ENCODE assay signal across 8 cellular contexts in genomic region chr1:147172168-147173016, GRCh38. TPM values are rescaled to one million over a fixed set of nuclear protein-coding genes. Genes with fewer than 3 reads are reported as not detected.
A peak's percentile ranks its signal among the peaks of the same experiment; 100 is the strongest.
DNase-seq lines count a peak whose midpoint lies in the region; ATAC-seq, FAIRE-seq and TF ChIP-seq lines count a peak whose summit lies in the region.

TSS of gene PRKAB2 (minus strand) at chr1:147172470. CDS start at chr1:147172144, 326 bp downstream.

- H3K36me3 ChIP-seq in astrocyte (ENCODE audit: insufficient read depth, low read length) (no peaks in the 10 kb centered on the region), rectal smooth muscle tissue (ENCODE audit: control insufficient read depth, insufficient read depth, low read length) (no peaks in the 10 kb centered on the region), vagina (no peaks in the 10 kb centered on the region)

- H3K27me3 ChIP-seq in astrocyte (ENCODE audit: insufficient read depth, low read length) (no peaks in the 10 kb centered on the region), rectal smooth muscle tissue (ENCODE audit: control insufficient read depth, insufficient read depth, low read length) (no peaks in the 10 kb centered on the region), vagina (no peaks in the 10 kb centered on the region)

- H3K4me3 ChIP-seq in astrocyte (ENCODE audit: insufficient read depth, low read depth, low read length) (peak within 1 kb of the TSS; percentile 88), rectal smooth muscle tissue (ENCODE audit: low read length) (peak within 1 kb of the TSS; percentile 99), vagina (peak within 1 kb of the TSS; percentile 84 to 94)

- H3K9me3 Mint-ChIP-seq in T-helper 2 cell treated with Interferon-gamma antibody and Interleukin-4, amounts not matched to agents 5 μg/mL and 100 μg/mL, for 36 hours, result no peaks in the 10 kb centered on the region
- peaks cover 3% of the 10 kb centered on the region for H3K9me3 Mint-ChIP-seq in astrocyte (ENCODE audit: unreplicated experiment)

- H3K36me3 Mint-ChIP-seq in T-helper 2 cell treated with Interferon-gamma antibody and Interleukin-4, amounts not matched to agents 5 μg/mL and 100 μg/mL, for 36 hours (ENCODE audit: low read depth), result peaks cover 12% of the 10 kb centered on the region
- H3K36me3 Mint-ChIP-seq in astrocyte (ENCODE audit: low read depth, unreplicated experiment), result no peaks in the 10 kb centered on the region

- ATAC-seq in GM18505 (IDR thresholded peaks at IDR 0.05; ENCODE audit: unreplicated experiment) (peak; percentile 87), HG02943 (IDR thresholded peaks at IDR 0.05; ENCODE audit: low read depth, unreplicated experiment) (peak; percentile 84)

- peak within 1 kb of the TSS; percentile 85 for H3K4me2 ChIP-seq in astrocyte (ENCODE audit: low read length)

- no peak for FAIRE-seq in astrocyte (lab: Jason Lieb, UNC)

- H2AFZ ChIP-seq in astrocyte (ENCODE audit: low read depth, low read length), result peak within 1 kb of the TSS; percentile 81

- H3K9ac ChIP-seq in astrocyte (ENCODE audit: low read length) (peak within 1 kb of the TSS; percentile 94), rectal smooth muscle tissue (ENCODE audit: low read length) (peak within 1 kb of the TSS; percentile 97)

- peak within 1 kb of the TSS; percentile 89 for H3K27ac ChIP-seq in astrocyte (ENCODE audit: low read depth, low read length)
- peak within 1 kb of the TSS; percentile 91 for H3K27ac ChIP-seq in rectal smooth muscle tissue (ENCODE audit: low read depth, low read length)
- peak within 1 kb of the TSS; percentile 89 for H3K27ac ChIP-seq in vagina

- H4K20me1 ChIP-seq in astrocyte (ENCODE audit: insufficient read depth, low read length), result no peaks in the 10 kb centered on the region

- no peaks in the 10 kb centered on the region for H3K9me3 ChIP-seq in astrocyte (ENCODE audit: insufficient read depth, low read depth, low read length)
- H3K9me3 ChIP-seq in vagina, result no peaks in the 10 kb centered on the region

- TF ChIP-seq POLR2A in GM18505 (IDR thresholded peaks at IDR 0.05; ENCODE audit: borderline replicate concordance, extremely low read depth, insufficient read depth, insufficient read length) (peak; percentile 74), vagina (IDR thresholded peaks at IDR 0.05) (peak in 1 of 2 donors; percentile 72)

- peak within 1 kb of the TSS; percentile 91 for H3K27ac Mint-ChIP-seq in T-helper 2 cell treated with Interferon-gamma antibody and Interleukin-4, amounts not matched to agents 5 μg/mL and 100 μg/mL, for 36 hours
- peak within 1 kb of the TSS; percentile 100 for H3K27ac Mint-ChIP-seq in astrocyte (ENCODE audit: unreplicated experiment)

- peaks cover 52% of the 10 kb centered on the region for H3K79me2 ChIP-seq in astrocyte (ENCODE audit: insufficient read depth, low read length)

- H3K27me3 Mint-ChIP-seq in T-helper 2 cell treated with Interferon-gamma antibody and Interleukin-4, amounts not matched to agents 5 μg/mL and 100 μg/mL, for 36 hours (ENCODE audit: low read depth), result peaks cover 7% of the 10 kb centered on the region
- no peaks in the 10 kb centered on the region for H3K27me3 Mint-ChIP-seq in astrocyte (ENCODE audit: low read depth, unreplicated experiment)

- H3K4me1 ChIP-seq in astrocyte (ENCODE audit: insufficient read depth, low read length) (peaks cover 25% of the 10 kb centered on the region), rectal smooth muscle tissue (ENCODE audit: control insufficient read depth, insufficient read depth, low read length) (peaks cover 16% of the 10 kb centered on the region), vagina (peaks cover 58% of the 10 kb centered on the region)

- DNase-seq in NCI-H1694 treated with DMSO at 0.1 percent for 48 hours (lab: John Stamatoyannopoulos, UW) (peak; percentile 97), astrocyte (ENCODE audit: low read depth) (peak; percentile 95), hepatic stellate cell (ENCODE audit: low spot score) (peak; percentile 90), vagina (ENCODE audit: extremely low spot score in 2 of 2) (peak; percentile 95 to 96)
- peak; percentile 95 for DNase-seq in T-helper 2 cell treated with Interferon-gamma antibody and Interleukin-4, amounts not matched to agents 5 μg/mL and 100 μg/mL, for 36 hours (ENCODE audit: low spot score)

- peak; percentile 39 for TF ChIP-seq CTCF in astrocyte (IDR thresholded peaks at IDR 0.05; ENCODE audit: insufficient read depth, low read depth, low read length)
- TF ChIP-seq CTCF in vagina (IDR thresholded peaks at IDR 0.05), result peak; percentile 32 to 94 (median 93)

- peak within 1 kb of the TSS; percentile 96 for H3K4me3 Mint-ChIP-seq in T-helper 2 cell treated with Interferon-gamma antibody and Interleukin-4, amounts not matched to agents 5 μg/mL and 100 μg/mL, for 36 hours
- H3K4me3 Mint-ChIP-seq in astrocyte (ENCODE audit: unreplicated experiment), result peak within 1 kb of the TSS; percentile 98

- H3K4me1 Mint-ChIP-seq in T-helper 2 cell treated with Interferon-gamma antibody and Interleukin-4, amounts not matched to agents 5 μg/mL and 100 μg/mL, for 36 hours (ENCODE audit: low read depth), result peaks cover 29% of the 10 kb centered on the region
- H3K4me1 Mint-ChIP-seq in astrocyte (ENCODE audit: low read depth, unreplicated experiment), result peaks cover 25% of the 10 kb centered on the region

- intact Hi-C loops in vagina (cut with DNase I), result loop anchor here (1.0 kb wide), 1 partner anchor 71 kb away; no protein-coding TSS in a partner anchor

RNA-seq across cellular contexts. Expression of gene PRKAB2, which starts in this region (rescaled TPM):
- total RNA-seq in astrocyte (48.5 and 49.0 TPM in 2 replicates), vagina (25.0 TPM)

Comparison
In these comparisons a context has a peak if more than half of its experiments do, and no peak if none do; other contexts are left out.
1. Peak in every context shown above with its lines: DNase-seq, ATAC-seq, H3K4me3 ChIP-seq and H3K27ac ChIP-seq.